24 cellular contexts compared by ENCODE assay signal in the genomic region with DNA sequence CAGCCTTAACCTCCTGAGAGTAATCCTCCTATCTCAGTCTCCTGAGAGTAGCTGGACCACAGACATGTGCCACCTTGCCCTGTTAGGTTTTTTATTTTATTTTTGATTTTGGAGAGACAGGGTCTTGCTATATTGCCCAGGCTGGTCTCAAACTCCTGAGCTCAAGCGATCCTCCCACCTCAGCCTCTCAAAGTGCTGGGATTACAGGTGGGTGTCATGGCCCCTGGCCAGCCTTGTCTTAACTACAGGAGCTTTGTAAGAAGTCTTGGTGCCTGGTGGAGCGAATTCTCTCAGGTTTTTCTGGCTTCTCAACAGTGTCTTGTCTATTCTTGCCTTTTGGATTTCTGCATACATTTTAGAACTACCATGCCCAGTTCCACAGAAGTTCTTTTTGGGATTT.
"Had no signal": no experiment of that assay in that cellular context is flagged by ENCODE, and none has a peak within 500 bp of the region (broad histone marks: within the 10 kb centered on the region; RNA-seq: fewer than 3 reads in every experiment).

No MANE protein-coding gene starts in this region.

- H3K27me3 Mint-ChIP-seq: memory B cell had no signal

- H3K36me3 Mint-ChIP-seq: memory B cell; mesothelial cell of epicardium; natural killer cell treated with Interleukin-12 subunit alpha and Interleukin-12 subunit beta and Interleukin-15 and Interleukin-18, amount 100 ng/mL, for 72 hours; neural progenitor cell had no signal

- H3K4me1 ChIP-seq: neural progenitor cell, prostate gland, right atrium auricular region, thyroid gland had no signal

- H3K9me3 ChIP-seq: mucosa of descending colon, prostate gland, thyroid gland had no signal

- H3K36me3 ChIP-seq: neural progenitor cell, prostate gland, right atrium auricular region, thyroid gland had no signal

- H3K27ac ChIP-seq: dorsolateral prefrontal cortex, neural progenitor cell, prostate gland, right atrium auricular region, thyroid gland had no signal

- H3K4me3 ChIP-seq: dorsolateral prefrontal cortex, lung, mucosa of descending colon, neural progenitor cell, prostate gland, right atrium auricular region, smooth muscle cell, thyroid gland had no signal

- H3K9me3 Mint-ChIP-seq: natural killer cell treated with Interleukin-12 subunit alpha and Interleukin-12 subunit beta and Interleukin-15 and Interleukin-18, amount 100 ng/mL, for 72 hours; neural progenitor cell had no signal

- H3K27me3 ChIP-seq: dorsolateral prefrontal cortex, neural progenitor cell, right atrium auricular region, thyroid gland had no signal

- DNase-seq: cerebellar nuclear complex; dorsolateral prefrontal cortex; effector CD4-positive, alpha-beta T cell; foreskin melanocyte; glutamatergic neuron; hypothalamus; mucosa of descending colon; naive B cell; stimulated activated CD4-positive, alpha-beta T cell treated with anti-CD3 and anti-CD28 coated beads, Interleukin-12 subunit alpha, Interleukin-12 subunit beta, amount 100 ng/mL, for 4 hours; stimulated activated CD4-positive, alpha-beta T cell treated with anti-CD3 and anti-CD28 coated beads, Interleukin-1b, Interleukin-23, amount 100 ng/mL, for 48 hours; stimulated activated CD4-positive, alpha-beta T cell treated with anti-CD3 and anti-CD28 coated beads, Interleukin-4, amount 100 ng/mL, for 1 hour; stimulated activated CD8-positive, alpha-beta memory T cell treated with anti-CD3 and anti-CD28 coated beads, Interleukin-4, amount 100 ng/mL, for 48 hours; stimulated activated naive CD4-positive, alpha-beta T cell; stimulated activated naive CD8-positive, alpha-beta T cell treated with anti-CD3 and anti-CD28 coated beads, Interleukin-15, amount 100 ng/mL, for 72 hours; thyroid gland; trophoblast cell had no signal

- H3K4me3 Mint-ChIP-seq: memory B cell; mesothelial cell of epicardium; naive B cell; natural killer cell treated with Interleukin-12 subunit alpha and Interleukin-12 subunit beta and Interleukin-15 and Interleukin-18, amount 100 ng/mL, for 72 hours; neural progenitor cell; stimulated activated naive CD8-positive, alpha-beta T cell treated with anti-CD3 and anti-CD28 coated beads, Interleukin-15, amount 100 ng/mL, for 72 hours had no signal

- H3K27ac Mint-ChIP-seq: memory B cell; mesothelial cell of epicardium; naive B cell; natural killer cell treated with Interleukin-12 subunit alpha and Interleukin-12 subunit beta and Interleukin-15 and Interleukin-18, amount 100 ng/mL, for 72 hours; neural progenitor cell; stimulated activated naive CD8-positive, alpha-beta T cell treated with anti-CD3 and anti-CD28 coated beads, Interleukin-15, amount 100 ng/mL, for 72 hours had no signal

- H3K4me1 Mint-ChIP-seq: memory B cell; mesothelial cell of epicardium; naive B cell; neural progenitor cell; stimulated activated naive CD8-positive, alpha-beta T cell treated with anti-CD3 and anti-CD28 coated beads, Interleukin-15, amount 100 ng/mL, for 72 hours had no signal
